ENCODE assay signal across 28 cellular contexts in the genomic region with DNA sequence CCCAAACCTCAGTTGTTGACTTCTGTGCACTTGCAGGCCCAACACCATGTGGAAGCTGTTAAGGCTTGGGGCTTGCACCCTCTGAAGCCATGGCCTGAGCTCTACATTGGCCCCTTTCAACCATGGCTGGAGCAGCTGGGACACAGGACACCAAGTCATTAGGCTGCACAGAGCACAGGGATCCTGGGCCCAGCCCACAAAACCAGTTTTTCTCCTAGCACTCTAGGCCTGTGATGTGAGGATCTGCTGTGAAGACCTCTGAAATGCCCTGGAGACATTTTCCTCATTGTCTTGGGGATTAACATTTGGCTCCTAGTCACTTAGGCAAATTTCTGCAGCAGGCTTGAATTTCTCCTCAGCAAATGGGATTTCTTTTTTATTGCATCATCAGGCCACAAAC.
"Had no signal": no experiment of that assay in that cellular context is flagged by ENCODE, and none has a peak within 500 bp of the region (broad histone marks: within the 10 kb centered on the region; RNA-seq: fewer than 3 reads in every experiment).

No MANE protein-coding gene starts in this region.

- H3K27ac Mint-ChIP-seq: activated B cell treated with CpG ODN at 0.5 μM for 24 hours; activated CD4-positive, alpha-beta T cell treated with anti-CD3 and anti-CD28 coated beads, Interleukin-2, amount 10 ng/mL, durations not matched to agents 24 days and 14 days; activated CD8-positive, alpha-beta memory T cell treated with anti-CD3 and anti-CD28 coated beads, Interleukin-2, amount 10 ng/mL, durations not matched to agents 7 days and 5 days; activated naive CD8-positive, alpha-beta T cell; activated T-cell treated with anti-CD3 and anti-CD28 coated beads, Interleukin-2, amount 50 U/mL, for 24 hours; activated T-helper 1 cell treated with anti-CD3 and anti-CD28 coated beads, Interleukin-12 subunit alpha, Interleukin-12 subunit beta, Interleukin-2, Interleukin-4 antibody, amounts not matched to agents 30 ng/mL and 10 ng/mL and 1 ng/mL, durations not matched to agents 14 hours and 24 hours and 36 hours; brain; T-helper 17 cell had no signal

- H3K36me3 Mint-ChIP-seq: activated CD8-positive, alpha-beta memory T cell treated with anti-CD3 and anti-CD28 coated beads, Interleukin-2, amount 10 ng/mL, durations not matched to agents 7 days and 5 days; activated naive CD8-positive, alpha-beta T cell; brain had no signal

- DNase-seq: activated B cell treated with CpG ODN at 0.5 μM for 24 hours; activated CD4-positive, alpha-beta T cell treated with anti-CD3 and anti-CD28 coated beads for 1 hour; activated CD4-positive, alpha-beta T cell treated with anti-CD3 and anti-CD28 coated beads, Interleukin-2, amount 10 ng/mL, durations not matched to agents 24 days and 14 days; activated CD4-positive, alpha-beta T cell treated with anti-CD3 and anti-CD28 coated beads, Interleukin-2, amount 50 U/mL, for 48 hours; activated CD8-positive, alpha-beta memory T cell treated with anti-CD3 and anti-CD28 coated beads, Interleukin-2, amount 10 ng/mL, durations not matched to agents 7 days and 5 days; activated effector memory CD4-positive, alpha-beta T cell treated with Interleukin-2 at 50 U/mL for 16 hours; activated naive CD4-positive, alpha-beta T cell treated with Interleukin-2 at 50 U/mL for 16 hours; activated T-cell treated with anti-CD3 and anti-CD28 coated beads, Interleukin-2, amount 50 U/mL, for 24 hours; Kasumi-1; KBM-7; NCI-H1048; NCI-H146; NCI-H187 treated with DMSO at 0.1 percent for 48 hours; NCI-H2081 treated with DMSO at 0.1 percent for 48 hours; NCI-H345; NCI-H510A; NCI-H526 treated with DMSO at 0.1 percent for 48 hours; NCI-H82; NK-92 treated with Interleukin-12 subunit alpha and Interleukin-12 subunit beta, amount 100 ng/mL, for 24 hours; Peyer's patch; SHP77; T-helper 17 cell; T-helper 9 cell had no signal

- FAIRE-seq: astrocyte had no signal

- H3K9me3 Mint-ChIP-seq: activated CD4-positive, alpha-beta T cell treated with anti-CD3 and anti-CD28 coated beads, Interleukin-2, amount 10 ng/mL, durations not matched to agents 24 days and 14 days had no signal

- H3K9me3 ChIP-seq: Peyer's patch had no signal

- H3K27ac ChIP-seq: cardiac muscle cell, Peyer's patch had no signal

- H3K4me1 ChIP-seq: Peyer's patch had no signal

- H3K4me3 ChIP-seq: cardiac muscle cell, Peyer's patch had no signal

- ATAC-seq: activated CD8-positive, alpha-beta memory T cell treated with anti-CD3 and anti-CD28 coated beads, Interleukin-2, amount 10 ng/mL, durations not matched to agents 7 days and 5 days; T-helper 17 cell had no signal

- H3K36me3 ChIP-seq: cardiac muscle cell, Peyer's patch had no signal

- H3K4me1 Mint-ChIP-seq: activated B cell treated with CpG ODN at 0.5 μM for 24 hours; activated CD4-positive, alpha-beta T cell treated with anti-CD3 and anti-CD28 coated beads, Interleukin-2, amount 10 ng/mL, durations not matched to agents 24 days and 14 days; activated CD8-positive, alpha-beta memory T cell treated with anti-CD3 and anti-CD28 coated beads, Interleukin-2, amount 10 ng/mL, durations not matched to agents 7 days and 5 days; T-helper 17 cell had no signal

- H3K27me3 Mint-ChIP-seq: activated B cell treated with CpG ODN at 0.5 μM for 24 hours; activated CD4-positive, alpha-beta T cell treated with anti-CD3 and anti-CD28 coated beads, Interleukin-2, amount 10 ng/mL, durations not matched to agents 24 days and 14 days; activated CD8-positive, alpha-beta memory T cell treated with anti-CD3 and anti-CD28 coated beads, Interleukin-2, amount 10 ng/mL, durations not matched to agents 7 days and 5 days; activated naive CD8-positive, alpha-beta T cell; activated T-cell treated with anti-CD3 and anti-CD28 coated beads, Interleukin-2, amount 50 U/mL, for 24 hours; brain; T-helper 17 cell had no signal

- H3K27me3 ChIP-seq: cardiac muscle cell, Peyer's patch had no signal

- H3K4me3 Mint-ChIP-seq: activated B cell treated with CpG ODN at 0.5 μM for 24 hours; activated CD4-positive, alpha-beta T cell treated with anti-CD3 and anti-CD28 coated beads, Interleukin-2, amount 10 ng/mL, durations not matched to agents 24 days and 14 days; activated CD8-positive, alpha-beta memory T cell treated with anti-CD3 and anti-CD28 coated beads, Interleukin-2, amount 10 ng/mL, durations not matched to agents 7 days and 5 days; activated naive CD8-positive, alpha-beta T cell; activated T-cell treated with anti-CD3 and anti-CD28 coated beads, Interleukin-2, amount 50 U/mL, for 24 hours; activated T-helper 1 cell treated with anti-CD3 and anti-CD28 coated beads, Interleukin-12 subunit alpha, Interleukin-12 subunit beta, Interleukin-2, Interleukin-4 antibody, amounts not matched to agents 30 ng/mL and 10 ng/mL and 1 ng/mL, durations not matched to agents 14 hours and 24 hours and 36 hours; brain; T-helper 17 cell had no signal
